In genomic region chr14:104793703-104793959, GRCh38 we compare ENCODE assay signal across 1 cellular context.
TF ChIP-seq lines count a peak whose summit lies in the region.

No MANE protein-coding gene starts in this region.

TF ChIP-seq in HEK293, 187 proteins besides CTCF, POLR2A, EP300 and RAD21 (continued from another document):
- TF ChIP-seq ZNF449 (tag by site-specific recombination; IDR thresholded peaks at IDR 0.05), result no peak
TF ChIP-seq in HEK293: peak in this region for 1.
